Comparison of ENCODE assay signal across 24 cellular contexts in the genomic region with DNA sequence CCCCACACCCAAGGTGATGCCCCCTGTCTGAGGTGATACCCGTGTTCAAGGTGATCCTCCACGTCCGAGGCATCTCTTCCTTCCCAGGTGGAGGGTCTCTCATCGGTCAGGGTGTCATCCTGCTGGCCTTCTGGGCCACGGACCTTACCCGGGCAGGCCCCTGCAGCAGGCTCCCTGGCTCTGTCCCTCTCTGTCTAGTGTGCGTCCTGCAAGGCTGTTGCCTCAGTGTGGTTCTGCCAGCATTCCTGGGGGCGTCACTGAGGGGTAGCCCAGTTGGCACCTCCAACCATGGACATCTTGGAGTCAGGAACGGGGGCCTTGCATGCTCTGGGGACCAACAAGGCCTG.
"Had no signal": no experiment of that assay in that cellular context is flagged by ENCODE, and none has a peak within 500 bp of the region (broad histone marks: within the 10 kb centered on the region; RNA-seq: fewer than 3 reads in every experiment).

No MANE protein-coding gene starts in this region.

- H3K27ac ChIP-seq: brain microvascular endothelial cell, esophagus muscularis mucosa, foreskin keratinocyte, heart left ventricle, left lung, neutrophil, pancreas, right atrium auricular region, SK-N-MC, thyroid gland had no signal

- H3K4me3 ChIP-seq: esophagus muscularis mucosa, heart left ventricle, left lung, mucosa of descending colon, pancreas, right atrium auricular region, SK-N-MC, thyroid gland had no signal

- H3K36me3 ChIP-seq: brain microvascular endothelial cell, esophagus muscularis mucosa, heart left ventricle, left lung, neutrophil, pancreas, right atrium auricular region, thyroid gland had no signal

- DNase-seq: activated CD4-positive, alpha-beta T cell treated with anti-CD3 and anti-CD28 coated beads for 48 hours; activated CD4-positive, alpha-beta T cell treated with anti-CD3 and anti-CD28 coated beads, Interleukin-2, amount 50 U/mL, for 48 hours; activated CD8-positive, alpha-beta memory T cell treated with anti-CD3 and anti-CD28 coated beads for 24 hours; activated effector memory CD4-positive, alpha-beta T cell treated with Interleukin-2 at 50 U/mL for 16 hours; activated naive CD4-positive, alpha-beta T cell treated with anti-CD3 and anti-CD28 coated beads for 36 hours; activated naive CD8-positive, alpha-beta T cell treated with anti-CD3 and anti-CD28 coated beads, Interleukin-2, amount 10 ng/mL, durations not matched to agents 7 days and 5 days; brain microvascular endothelial cell; dermis blood vessel endothelial cell; effector CD4-positive, alpha-beta T cell; foreskin keratinocyte; kidney glomerular epithelial cell; stimulated activated CD4-positive, alpha-beta T cell treated with anti-CD3 and anti-CD28 coated beads, Interleukin-4, amount 100 ng/mL, for 24 hours; substantia nigra; thyroid gland had no signal

- H3K9me3 ChIP-seq: esophagus muscularis mucosa, heart left ventricle, left lung, mucosa of descending colon, neutrophil, pancreas, right atrium auricular region, thyroid gland had no signal

- H3K27me3 ChIP-seq: heart left ventricle, left lung, pancreas, right atrium auricular region, thyroid gland had no signal

- ATAC-seq: activated CD4-positive, CD25-positive, alpha-beta regulatory T cell treated with anti-CD3 and anti-CD28 coated beads, Interleukin-2, amount 50 U/mL, for 24 hours; foreskin keratinocyte; heart left ventricle; left lung; stimulated activated effector memory CD8-positive, alpha-beta T cell treated with anti-CD3 and anti-CD28 coated beads, Interleukin-12 subunit alpha, Interleukin-12 subunit beta, amount 100 ng/mL, for 72 hours had no signal
